In genomic region chrX:20312018-20312417, GRCh38 we compare ENCODE assay signal across 30 cellular contexts.
"Had no signal": no experiment of that assay in that cellular context is flagged by ENCODE, and none has a peak within 500 bp of the region (broad histone marks: within the 10 kb centered on the region; RNA-seq: fewer than 3 reads in every experiment).

No MANE protein-coding gene starts in this region.

- H3K27me3 ChIP-seq: esophagus squamous epithelium, neutrophil, right lobe of liver, thyroid gland, upper lobe of left lung, vagina had no signal

- DNase-seq: activated CD4-positive, alpha-beta T cell treated with anti-CD3 and anti-CD28 coated beads, Interleukin-2, amount 50 U/mL, for 1 hour; activated CD8-positive, alpha-beta T cell treated with anti-CD3 and anti-CD28 coated beads for 36 hours; activated gamma-delta T cell treated with Interleukin-2 at 50 U/mL for 16 hours; activated naive CD4-positive, alpha-beta T cell treated with anti-CD3 and anti-CD28 coated beads, Interleukin-2, amount 50 U/mL, for 16 hours; activated T-cell treated with anti-CD3 and anti-CD28 coated beads, Interleukin-2, amount 50 U/mL, for 4 hours; amniotic stem cell; dermis blood vessel endothelial cell; effector CD4-positive, alpha-beta T cell; esophagus squamous epithelium; foreskin melanocyte; kidney glomerular epithelial cell; lower lobe of right lung; mesenchymal stem cell; right lobe of liver; stimulated activated CD4-positive, alpha-beta T cell treated with anti-CD3 and anti-CD28 coated beads, Interleukin-4, amount 100 ng/mL, for 24 hours; T-helper 9 cell; thyroid gland; upper lobe of left lung had no signal

- H3K36me3 ChIP-seq: breast epithelium, esophagus squamous epithelium, lower lobe of right lung, neutrophil, right lobe of liver, thyroid gland, upper lobe of left lung, vagina had no signal

- H3K4me1 Mint-ChIP-seq: activated T-helper 17 cell treated with anti-CD3 and anti-CD28 coated beads, Interleukin-2, amount 50 U/mL, for 72 hours; nephron had no signal

- H3K27me3 Mint-ChIP-seq: activated CD8-positive, alpha-beta T cell treated with anti-CD3 and anti-CD28 coated beads for 36 hours; activated T-helper 17 cell treated with anti-CD3 and anti-CD28 coated beads, Interleukin-2, amount 50 U/mL, for 72 hours; central memory CD8-positive, alpha-beta T cell; stimulated activated naive CD8-positive, alpha-beta T cell treated with anti-CD3 and anti-CD28 coated beads, Interleukin-15, Interleukin-2, amounts not matched to agents 100 ng/mL and 50 ng/mL, for 24 hours had no signal

- ATAC-seq: activated CD8-positive, alpha-beta T cell treated with anti-CD3 and anti-CD28 coated beads for 36 hours; activated T-cell treated with anti-CD3 and anti-CD28 coated beads, Interleukin-2, amount 50 U/mL, for 4 hours; activated T-helper 17 cell treated with anti-CD3 and anti-CD28 coated beads, Interleukin-2, amount 50 U/mL, for 72 hours; left lobe of liver; lower lobe of right lung; right lobe of liver; stimulated activated effector memory CD8-positive, alpha-beta T cell treated with anti-CD3 and anti-CD28 coated beads, Interleukin-12 subunit alpha, Interleukin-12 subunit beta, amount 100 ng/mL, for 72 hours had no signal

- H3K4me1 ChIP-seq: breast epithelium, lower lobe of right lung, right lobe of liver, thyroid gland, upper lobe of left lung, vagina had no signal

- H3K4me3 Mint-ChIP-seq: activated CD8-positive, alpha-beta T cell treated with anti-CD3 and anti-CD28 coated beads for 36 hours; activated T-cell treated with anti-CD3 and anti-CD28 coated beads, Interleukin-2, amount 50 U/mL, for 4 hours; activated T-helper 17 cell treated with anti-CD3 and anti-CD28 coated beads, Interleukin-2, amount 50 U/mL, for 72 hours; central memory CD8-positive, alpha-beta T cell; nephron; stimulated activated effector memory CD8-positive, alpha-beta T cell treated with anti-CD3 and anti-CD28 coated beads, Interleukin-12 subunit alpha, Interleukin-12 subunit beta, amount 100 ng/mL, for 72 hours; stimulated activated naive CD8-positive, alpha-beta T cell treated with anti-CD3 and anti-CD28 coated beads, Interleukin-15, Interleukin-2, amounts not matched to agents 100 ng/mL and 50 ng/mL, for 24 hours; T-helper 1 cell treated with Interleukin-12 subunit alpha and Interleukin-12 subunit beta and Interleukin-4 antibody, amounts not matched to agents 30 μg/mL and 1 μg/mL, for 36 hours had no signal

- H3K27ac Mint-ChIP-seq: activated CD8-positive, alpha-beta T cell treated with anti-CD3 and anti-CD28 coated beads for 36 hours; activated T-helper 17 cell treated with anti-CD3 and anti-CD28 coated beads, Interleukin-2, amount 50 U/mL, for 72 hours; nephron; stimulated activated effector memory CD8-positive, alpha-beta T cell treated with anti-CD3 and anti-CD28 coated beads, Interleukin-12 subunit alpha, Interleukin-12 subunit beta, amount 100 ng/mL, for 72 hours; stimulated activated naive CD8-positive, alpha-beta T cell treated with anti-CD3 and anti-CD28 coated beads, Interleukin-15, Interleukin-2, amounts not matched to agents 100 ng/mL and 50 ng/mL, for 24 hours; T-helper 1 cell treated with Interleukin-12 subunit alpha and Interleukin-12 subunit beta and Interleukin-4 antibody, amounts not matched to agents 30 μg/mL and 1 μg/mL, for 36 hours had no signal

- H3K9me3 ChIP-seq: breast epithelium, esophagus squamous epithelium, lower lobe of right lung, neutrophil, right lobe of liver, thyroid gland, upper lobe of left lung, vagina had no signal

- H3K36me3 Mint-ChIP-seq: stimulated activated effector memory CD8-positive, alpha-beta T cell treated with anti-CD3 and anti-CD28 coated beads, Interleukin-12 subunit alpha, Interleukin-12 subunit beta, amount 100 ng/mL, for 72 hours had no signal

- H3K4me3 ChIP-seq: breast epithelium, esophagus squamous epithelium, lower lobe of right lung, right lobe of liver, skin epidermis, thyroid gland, upper lobe of left lung, vagina had no signal

- H3K27ac ChIP-seq: breast epithelium, epithelial cell of prostate, esophagus squamous epithelium, lower lobe of right lung, neutrophil, right lobe of liver, skin epidermis, thyroid gland, upper lobe of left lung, vagina had no signal

- H3K9me3 Mint-ChIP-seq: activated CD8-positive, alpha-beta T cell treated with anti-CD3 and anti-CD28 coated beads for 36 hours; activated T-cell treated with anti-CD3 and anti-CD28 coated beads, Interleukin-2, amount 50 U/mL, for 4 hours; activated T-helper 17 cell treated with anti-CD3 and anti-CD28 coated beads, Interleukin-2, amount 50 U/mL, for 72 hours; central memory CD8-positive, alpha-beta T cell; stimulated activated effector memory CD8-positive, alpha-beta T cell treated with anti-CD3 and anti-CD28 coated beads, Interleukin-12 subunit alpha, Interleukin-12 subunit beta, amount 100 ng/mL, for 72 hours; stimulated activated naive CD8-positive, alpha-beta T cell treated with anti-CD3 and anti-CD28 coated beads, Interleukin-15, Interleukin-2, amounts not matched to agents 100 ng/mL and 50 ng/mL, for 24 hours; T-helper 1 cell treated with Interleukin-12 subunit alpha and Interleukin-12 subunit beta and Interleukin-4 antibody, amounts not matched to agents 30 μg/mL and 1 μg/mL, for 36 hours had no signal
